Comparison of ENCODE assay signal across 1 cellular context in the genomic region with DNA sequence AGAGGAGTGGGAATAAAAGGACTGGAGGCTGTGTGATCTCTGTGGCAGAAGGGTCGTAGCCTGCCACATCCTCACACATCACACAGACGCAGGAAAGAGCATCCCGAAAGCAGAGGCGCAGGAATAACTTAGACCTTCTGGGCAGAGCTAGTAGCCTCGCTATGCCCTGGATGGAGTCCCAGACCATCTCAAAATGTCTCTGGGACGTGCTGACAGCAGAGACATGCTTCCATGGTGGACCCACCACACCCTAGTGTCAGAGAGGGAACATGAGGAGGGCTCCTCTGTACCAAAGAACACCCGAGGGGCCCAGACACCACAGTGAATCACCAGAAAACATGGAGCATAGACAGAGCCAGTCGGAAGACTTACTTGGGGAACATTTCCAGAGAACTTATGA.
TF ChIP-seq lines count a peak whose summit lies in the region.

No MANE protein-coding gene starts in this region.

TF ChIP-seq in WTC11, 78 proteins besides CTCF, POLR2A, EP300 and RAD21 (continued from another document):
- TF ChIP-seq AR (CRISPR knock-in tag; IDR thresholded peaks at IDR 0.05): no peak
- TF ChIP-seq NFE2L1 (CRISPR knock-in tag; IDR thresholded peaks at IDR 0.05): no peak
- TF ChIP-seq, protein P1, sequence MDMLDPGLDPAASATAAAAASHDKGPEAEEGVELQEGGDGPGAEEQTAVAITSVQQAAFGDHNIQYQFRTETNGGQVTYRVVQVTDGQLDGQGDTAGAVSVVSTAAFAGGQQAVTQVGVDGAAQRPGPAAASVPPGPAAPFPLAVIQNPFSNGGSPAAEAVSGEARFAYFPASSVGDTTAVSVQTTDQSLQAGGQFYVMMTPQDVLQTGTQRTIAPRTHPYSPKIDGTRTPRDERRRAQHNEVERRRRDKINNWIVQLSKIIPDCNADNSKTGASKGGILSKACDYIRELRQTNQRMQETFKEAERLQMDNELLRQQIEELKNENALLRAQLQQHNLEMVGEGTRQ (CRISPR knock-in tag; IDR thresholded peaks at IDR 0.05): no peak
